In the genomic region with DNA sequence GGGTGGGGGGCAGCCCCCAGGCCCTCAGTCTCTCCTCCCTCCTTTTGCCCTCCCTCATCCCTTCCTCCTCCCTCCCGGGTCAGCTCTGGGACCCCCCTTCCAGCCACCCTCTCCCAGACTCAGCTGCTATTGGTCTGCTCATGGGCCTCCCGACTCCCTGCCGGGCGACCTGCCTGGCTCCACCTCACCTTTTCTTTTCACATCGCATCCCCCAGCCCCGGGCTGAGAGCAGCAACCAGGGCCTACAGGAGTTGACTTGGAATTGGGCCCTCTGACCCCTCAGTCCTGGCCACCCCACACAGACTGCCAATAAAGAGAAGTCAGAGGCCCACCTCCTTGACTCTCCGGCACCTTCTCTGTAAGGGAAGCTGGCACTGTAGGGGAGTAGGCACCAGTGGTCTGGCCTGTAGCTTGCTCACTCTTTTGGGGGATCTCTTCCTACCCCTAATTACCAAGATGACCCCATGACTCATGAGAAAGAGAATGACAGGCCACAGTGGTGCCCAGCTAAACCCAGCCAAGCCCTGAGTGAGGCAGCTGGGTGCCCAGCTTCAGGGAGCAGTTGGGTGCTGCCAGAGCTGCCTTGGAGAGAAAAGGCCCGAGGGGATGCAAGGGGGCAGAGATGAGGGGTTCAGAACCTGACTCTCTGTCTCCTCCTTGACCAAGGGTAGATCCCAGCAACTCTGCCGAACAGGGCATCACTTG, we compare ENCODE assay signal across 26 cellular contexts. TPM values are rescaled to one million over a fixed set of nuclear protein-coding genes. Genes with fewer than 3 reads are reported as not detected.
DNase-seq lines count a peak whose midpoint lies in the region; ATAC-seq and TF ChIP-seq lines count a peak whose summit lies in the region.
"Had no signal": no experiment of that assay in that cellular context is flagged by ENCODE, and none has a peak within 500 bp of the region (broad histone marks: within the 10 kb centered on the region; RNA-seq: fewer than 3 reads in every experiment).

No MANE protein-coding gene starts in this region.

- H3K27ac Mint-ChIP-seq in glutamatergic neuron (ENCODE audit: unreplicated experiment) = no peak overlapping the region
- H3K27ac Mint-ChIP-seq: activated B cell treated with CpG ODN at 0.5 μM for 24 hours; activated CD4-positive, alpha-beta memory T cell treated with anti-CD3 and anti-CD28 coated beads for 36 hours; progenitor cell of endocrine pancreas; stimulated activated effector memory CD8-positive, alpha-beta T cell treated with anti-CD3 and anti-CD28 coated beads, Interleukin-12 subunit alpha, Interleukin-12 subunit beta, amount 100 ng/mL, for 72 hours had no signal

- H3K4me3 Mint-ChIP-seq in glutamatergic neuron (ENCODE audit: unreplicated experiment) = no peak overlapping the region
- H3K4me3 Mint-ChIP-seq: activated B cell treated with CpG ODN at 0.5 μM for 24 hours; activated CD4-positive, alpha-beta memory T cell treated with anti-CD3 and anti-CD28 coated beads for 36 hours had no signal

- H3K9me3 Mint-ChIP-seq in glutamatergic neuron (ENCODE audit: unreplicated experiment) = peaks cover 8% of the 10 kb centered on the region
- H3K9me3 Mint-ChIP-seq: activated B cell treated with CpG ODN at 0.5 μM for 24 hours; activated CD4-positive, alpha-beta memory T cell treated with anti-CD3 and anti-CD28 coated beads for 36 hours; stimulated activated effector memory CD8-positive, alpha-beta T cell treated with anti-CD3 and anti-CD28 coated beads, Interleukin-12 subunit alpha, Interleukin-12 subunit beta, amount 100 ng/mL, for 72 hours had no signal

- DNase-seq in Right ventricle myocardium superior (peak; percentile 33), Right ventricle myocardium inferior (ENCODE audit: missing footprints) (no peak), glutamatergic neuron (peak; percentile 15), spleen (peak; percentile 54), OCI-LY7 (ENCODE audit: low spot score) (no peak), HT-29 (ENCODE audit: low spot score) (no peak)
- DNase-seq: activated B cell treated with CpG ODN at 0.5 μM for 24 hours; activated CD4-positive, alpha-beta memory T cell treated with anti-CD3 and anti-CD28 coated beads for 36 hours; activated gamma-delta T cell treated with Interleukin-2 at 50 U/mL for 16 hours; left colon; NCI-H1694 treated with DMSO at 0.1 percent for 48 hours; NCI-H226; NCI-H774; stimulated activated CD4-positive, alpha-beta T cell treated with anti-CD3 and anti-CD28 coated beads, Interleukin-2, amount 100 ng/mL, for 24 hours; SW 1271; uterus had no signal

- POLR2A ChIA-PET in OCI-LY7 (lab: Charles Lee) = interaction anchor here (0.8 kb wide), 1 partner anchor 11 kb away, joined by 3 read pairs; no protein-coding TSS in a partner anchor

- no peak overlapping the region for H3K27ac ChIP-seq in spleen
- no peak overlapping the region for H3K27ac ChIP-seq in OCI-LY7 (ENCODE audit: low read depth, low read length, poor library complexity, severe bottlenecking)
- H3K27ac ChIP-seq: ascending aorta; BLaER1 treated with 17β-estradiol and CSF1 and Interleukin-3, amounts not matched to agents 10 nM and 100 nM; epithelial cell of prostate; heart left ventricle; KMS-11; uterus had no signal

- H3K4me3 ChIP-seq in spleen = no peak overlapping the region
- no peak overlapping the region for H3K4me3 ChIP-seq in OCI-LY7 (ENCODE audit: low read depth, low read length, poor library complexity, severe bottlenecking)
- H3K4me3 ChIP-seq: ascending aorta; BLaER1 treated with 17β-estradiol and CSF1 and Interleukin-3, amounts not matched to agents 10 nM and 100 nM; heart left ventricle; uterus had no signal

- TF ChIP-seq CTCF in glutamatergic neuron (IDR thresholded peaks at IDR 0.05; ENCODE audit: partially characterized antibody, unreplicated experiment) (no peak), spleen (IDR thresholded peaks at IDR 0.05 in 8 of 11, conservative IDR thresholded peaks at IDR 0.05 in 3 of 11) (no peak), OCI-LY7 (conservative IDR thresholded peaks at IDR 0.05; ENCODE audit: low read length) (no peak)

- H3K36me3 ChIP-seq in spleen = no peaks in the 10 kb centered on the region
- H3K36me3 ChIP-seq in OCI-LY7 (ENCODE audit: insufficient read depth, low read length) = no peaks in the 10 kb centered on the region
- H3K36me3 ChIP-seq: ascending aorta; BLaER1 treated with 17β-estradiol and CSF1 and Interleukin-3, amounts not matched to agents 10 nM and 100 nM; heart left ventricle; uterus had no signal

- 79 to 85% (median 83%) methylated on average over 9 of the region's 9 CpGs for WGBS in spleen, 5 donors

- H3K4me1 Mint-ChIP-seq in glutamatergic neuron (ENCODE audit: low read depth, unreplicated experiment) = peaks cover 3% of the 10 kb centered on the region
- H3K4me1 Mint-ChIP-seq: stimulated activated effector memory CD8-positive, alpha-beta T cell treated with anti-CD3 and anti-CD28 coated beads, Interleukin-12 subunit alpha, Interleukin-12 subunit beta, amount 100 ng/mL, for 72 hours had no signal

- BruUV-seq in OCI-LY7 (replicated peaks; lab: Mats Ljungman, UMichigan) = no TSS peak

- H3K9me2 ChIP-seq in OCI-LY7 (ENCODE audit: insufficient read depth, low read length) = no peaks in the 10 kb centered on the region

- no peaks in the 10 kb centered on the region for H3K79me2 ChIP-seq in OCI-LY7 (ENCODE audit: insufficient read depth, low read depth, low read length)

- peaks cover 30% of the 10 kb centered on the region for H3K27me3 Mint-ChIP-seq in glutamatergic neuron (ENCODE audit: unreplicated experiment)

- peaks cover 9 to 34% (median 25%) of the 10 kb centered on the region in 6 donors for H3K4me1 ChIP-seq in spleen
- H3K4me1 ChIP-seq in OCI-LY7 (ENCODE audit: insufficient read depth, low read length, poor library complexity, severe bottlenecking) = no peaks in the 10 kb centered on the region
- H3K4me1 ChIP-seq: ascending aorta had no signal

- H3K27me3 ChIP-seq in spleen (replicated peaks in 1 of 7) = peaks cover 0 to 76% (median 45%) of the 10 kb centered on the region in 7 donors
- H3K27me3 ChIP-seq: ascending aorta had no signal

- H3K9me3 ChIP-seq in spleen (no peaks in the 10 kb centered on the region), OCI-LY7 (ENCODE audit: low read length) (no peaks in the 10 kb centered on the region)
- H3K9me3 ChIP-seq: ascending aorta, heart left ventricle, uterus had no signal

- no peak for TF ChIP-seq POLR2A in spleen (IDR thresholded peaks at IDR 0.05)

- no peak overlapping the region for H2AFZ ChIP-seq in OCI-LY7 (ENCODE audit: low read length)

- intact Hi-C loops in Right ventricle myocardium superior (cut with DNase I) = no loop called here
- intact Hi-C loops in Right ventricle myocardium inferior (cut with DNase I) = no loop called here
- intact Hi-C loops in spleen (cut with DNase I; ENCODE audit: low total_unique reads) = no loop called here
- intact Hi-C loops in OCI-LY7 (cut with micrococcal nuclease; ENCODE audit: unreplicated experiment) = no loop called here

- CTCF ChIA-PET in OCI-LY7 (lab: Charles Lee; ENCODE audit: unreplicated experiment) = no interaction called here

- no peaks in the 10 kb centered on the region for H4K20me1 ChIP-seq in OCI-LY7 (ENCODE audit: insufficient read depth, low read length)

- no peak overlapping the region for H3K4me2 ChIP-seq in OCI-LY7 (ENCODE audit: low read length)
- H3K4me2 ChIP-seq: BLaER1 treated with 17β-estradiol and CSF1 and Interleukin-3, amounts not matched to agents 10 nM and 100 nM; KMS-11 had no signal

- ATAC-seq in Right ventricle myocardium superior (ENCODE audit: poor library complexity) = no peak
- no peak for ATAC-seq in Right ventricle myocardium inferior
- ATAC-seq: heart left ventricle; left colon; naive thymus-derived CD8-positive, alpha-beta T cell; stimulated activated effector memory CD8-positive, alpha-beta T cell treated with anti-CD3 and anti-CD28 coated beads, Interleukin-12 subunit alpha, Interleukin-12 subunit beta, amount 100 ng/mL, for 72 hours had no signal

- H3K36me3 Mint-ChIP-seq in glutamatergic neuron (ENCODE audit: unreplicated experiment) = no peaks in the 10 kb centered on the region
- H3K36me3 Mint-ChIP-seq: activated CD4-positive, alpha-beta memory T cell treated with anti-CD3 and anti-CD28 coated beads for 36 hours; naive thymus-derived CD8-positive, alpha-beta T cell; stimulated activated effector memory CD8-positive, alpha-beta T cell treated with anti-CD3 and anti-CD28 coated beads, Interleukin-12 subunit alpha, Interleukin-12 subunit beta, amount 100 ng/mL, for 72 hours had no signal

RNA-seq across cellular contexts. Expression of a gene that starts 2.0 kb away (rescaled TPM):
- total RNA-seq in Right ventricle myocardium superior (not detected), Right ventricle myocardium inferior (not detected), glutamatergic neuron (ENCODE audit: unreplicated experiment) (2.3 TPM), spleen (10 to 100 TPM in 2 of 7 donors, under 1 TPM in 3, not detected in 2; 0.17 to 23.1 (median 0.34) TPM), OCI-LY7 (2022) (not detected in 2 replicates)
- 1 to 10 TPM in 1 of 3 donors, under 1 TPM in 2; 0.10 to 1.6 (median 0.30) TPM for polyA plus RNA-seq in spleen
- not detected in 2 replicates for total RNA-seq in OCI-LY7 (2014; rRNA removed; shearing (Covaris generic))
- not detected in 2 replicates for total RNA-seq in HT-29 (2014; rRNA removed; shearing (Covaris generic))
- total RNA-seq: activated B cell treated with CpG ODN at 0.5 μM for 24 hours; HT1080; left colon; naive thymus-derived CD8-positive, alpha-beta T cell had no signal
- polyA plus RNA-seq: naive thymus-derived CD8-positive, alpha-beta T cell had no signal

RNA-seq across cellular contexts. Expression of a gene that starts 30.5 kb away (rescaled TPM):
- total RNA-seq in Right ventricle myocardium superior (0.19 TPM), Right ventricle myocardium inferior (0.11 TPM), glutamatergic neuron (ENCODE audit: unreplicated experiment) (not detected), spleen (under 1 TPM in 1 of 7 donors, not detected in 6; 0.13 TPM), OCI-LY7 (2022) (not detected in 2 replicates)
- under 1 TPM in 1 of 3 donors, not detected in 2; 0.04 TPM for polyA plus RNA-seq in spleen
- total RNA-seq in OCI-LY7 (2014; rRNA removed; shearing (Covaris generic)) = not detected in 2 replicates
- total RNA-seq in HT-29 (2014; rRNA removed; shearing (Covaris generic)) = not detected in 2 replicates
- total RNA-seq: activated B cell treated with CpG ODN at 0.5 μM for 24 hours; activated CD4-positive, alpha-beta memory T cell treated with anti-CD3 and anti-CD28 coated beads for 36 hours; ascending aorta; HT1080; left colon; naive thymus-derived CD8-positive, alpha-beta T cell; progenitor cell of endocrine pancreas; uterus had no signal
- polyA plus RNA-seq: naive thymus-derived CD8-positive, alpha-beta T cell had no signal

RNA-seq across cellular contexts. Expression of a gene that starts 33.7 kb away (rescaled TPM):
- not detected for total RNA-seq in Right ventricle myocardium superior
- total RNA-seq in Right ventricle myocardium inferior = not detected
- total RNA-seq in glutamatergic neuron (ENCODE audit: unreplicated experiment) = not detected
- total RNA-seq in spleen = not detected
- polyA plus RNA-seq in spleen = not detected
- not detected in 2 replicates for total RNA-seq in OCI-LY7 (2014; rRNA removed; shearing (Covaris generic))
- total RNA-seq in OCI-LY7 (2022) = not detected in 2 replicates
- total RNA-seq in HT-29 (2014; rRNA removed; shearing (Covaris generic)) = not detected in 2 replicates
- total RNA-seq: activated B cell treated with CpG ODN at 0.5 μM for 24 hours; activated CD4-positive, alpha-beta memory T cell treated with anti-CD3 and anti-CD28 coated beads for 36 hours; ascending aorta; heart left ventricle; HT1080; naive thymus-derived CD8-positive, alpha-beta T cell; progenitor cell of endocrine pancreas; skeletal muscle tissue; uterus had no signal
- polyA plus RNA-seq: heart left ventricle; naive thymus-derived CD8-positive, alpha-beta T cell had no signal

RNA-seq across cellular contexts. Expression of a gene that starts 36.3 kb away (rescaled TPM):
- not detected for total RNA-seq in Right ventricle myocardium superior
- total RNA-seq in Right ventricle myocardium inferior = not detected
- total RNA-seq in glutamatergic neuron (ENCODE audit: unreplicated experiment) = 2.2 TPM
- under 1 TPM in 1 of 7 donors, not detected in 6; 0.32 TPM for total RNA-seq in spleen
- polyA plus RNA-seq in spleen = not detected
- total RNA-seq in OCI-LY7 (2014; rRNA removed; shearing (Covaris generic)) = not detected in 2 replicates
- total RNA-seq in OCI-LY7 (2022) = not detected in 2 replicates
- total RNA-seq in HT-29 (2014; rRNA removed; shearing (Covaris generic)) = not detected in 2 replicates
- total RNA-seq: activated B cell treated with CpG ODN at 0.5 μM for 24 hours; activated CD4-positive, alpha-beta memory T cell treated with anti-CD3 and anti-CD28 coated beads for 36 hours; ascending aorta; heart left ventricle; HT1080; left colon; naive thymus-derived CD8-positive, alpha-beta T cell; uterus had no signal
- polyA plus RNA-seq: heart left ventricle; naive thymus-derived CD8-positive, alpha-beta T cell had no signal

RNA-seq across cellular contexts. Expression of a gene that starts 49.8 kb away (rescaled TPM):
- total RNA-seq in Right ventricle myocardium superior (not detected), Right ventricle myocardium inferior (not detected), glutamatergic neuron (ENCODE audit: unreplicated experiment) (3.5 TPM), spleen (not detected), OCI-LY7 (2022) (not detected in 2 replicates)
- under 1 TPM in 1 of 3 donors, not detected in 2; 0.06 TPM for polyA plus RNA-seq in spleen
- not detected in 2 replicates for total RNA-seq in OCI-LY7 (2014; rRNA removed; shearing (Covaris generic))
- not detected in 2 replicates for total RNA-seq in HT-29 (2014; rRNA removed; shearing (Covaris generic))
- total RNA-seq: activated B cell treated with CpG ODN at 0.5 μM for 24 hours; activated CD4-positive, alpha-beta memory T cell treated with anti-CD3 and anti-CD28 coated beads for 36 hours; ascending aorta; heart left ventricle; HT1080; left colon; naive thymus-derived CD8-positive, alpha-beta T cell; progenitor cell of endocrine pancreas; uterus had no signal
- polyA plus RNA-seq: heart left ventricle had no signal

Comparison
In these comparisons a context has a peak if more than half of its experiments do, and no peak if none do; other contexts are left out.
1. DNase-seq: peak in Right ventricle myocardium superior (single experiment), glutamatergic neuron (single experiment) and spleen (single experiment); none in Right ventricle myocardium inferior (single experiment), OCI-LY7 (single experiment) and HT-29 (single experiment).